1 cellular context compared by ENCODE assay signal in genomic region chr19:49579193-49579592, GRCh38.
TF ChIP-seq lines count a peak whose summit lies in the region.

No MANE protein-coding gene starts in this region.

TF ChIP-seq in HepG2, 621 proteins besides CTCF, POLR2A, EP300 and RAD21:
- TF ChIP-seq RFXAP (CRISPR knock-in tag; IDR thresholded peaks at IDR 0.05; ENCODE audit: borderline replicate concordance) = no peak
- no peak for TF ChIP-seq HOMEZ (CRISPR knock-in tag; IDR thresholded peaks at IDR 0.05; ENCODE audit: low read depth)
- TF ChIP-seq ZNF740 (CRISPR knock-in tag; IDR thresholded peaks at IDR 0.05) = no peak
- no peak for TF ChIP-seq ZNF512B (CRISPR knock-in tag; IDR thresholded peaks at IDR 0.05; ENCODE audit: borderline replicate concordance)
- no peak for TF ChIP-seq PCBP2 (optimal IDR thresholded peaks at IDR 0.05; ENCODE audit: low read depth, low read length, poor library complexity, severe bottlenecking)
- TF ChIP-seq NFIC (IDR thresholded peaks at IDR 0.05; ENCODE audit: low read length) = no peak
- TF ChIP-seq MTF1 (CRISPR knock-in tag; IDR thresholded peaks at IDR 0.05) = no peak
- TF ChIP-seq YY1 (IDR thresholded peaks at IDR 0.05; ENCODE audit: insufficient read depth, insufficient replicate concordance, low read depth, low read length) = no peak
- no peak for TF ChIP-seq GABPA (IDR thresholded peaks at IDR 0.05; ENCODE audit: low read depth, low read length)
- no peak for TF ChIP-seq GABPA (CRISPR knock-in tag; IDR thresholded peaks at IDR 0.05; ENCODE audit: low read depth)
